ENCODE assay signal across 8 cellular contexts in the genomic region with DNA sequence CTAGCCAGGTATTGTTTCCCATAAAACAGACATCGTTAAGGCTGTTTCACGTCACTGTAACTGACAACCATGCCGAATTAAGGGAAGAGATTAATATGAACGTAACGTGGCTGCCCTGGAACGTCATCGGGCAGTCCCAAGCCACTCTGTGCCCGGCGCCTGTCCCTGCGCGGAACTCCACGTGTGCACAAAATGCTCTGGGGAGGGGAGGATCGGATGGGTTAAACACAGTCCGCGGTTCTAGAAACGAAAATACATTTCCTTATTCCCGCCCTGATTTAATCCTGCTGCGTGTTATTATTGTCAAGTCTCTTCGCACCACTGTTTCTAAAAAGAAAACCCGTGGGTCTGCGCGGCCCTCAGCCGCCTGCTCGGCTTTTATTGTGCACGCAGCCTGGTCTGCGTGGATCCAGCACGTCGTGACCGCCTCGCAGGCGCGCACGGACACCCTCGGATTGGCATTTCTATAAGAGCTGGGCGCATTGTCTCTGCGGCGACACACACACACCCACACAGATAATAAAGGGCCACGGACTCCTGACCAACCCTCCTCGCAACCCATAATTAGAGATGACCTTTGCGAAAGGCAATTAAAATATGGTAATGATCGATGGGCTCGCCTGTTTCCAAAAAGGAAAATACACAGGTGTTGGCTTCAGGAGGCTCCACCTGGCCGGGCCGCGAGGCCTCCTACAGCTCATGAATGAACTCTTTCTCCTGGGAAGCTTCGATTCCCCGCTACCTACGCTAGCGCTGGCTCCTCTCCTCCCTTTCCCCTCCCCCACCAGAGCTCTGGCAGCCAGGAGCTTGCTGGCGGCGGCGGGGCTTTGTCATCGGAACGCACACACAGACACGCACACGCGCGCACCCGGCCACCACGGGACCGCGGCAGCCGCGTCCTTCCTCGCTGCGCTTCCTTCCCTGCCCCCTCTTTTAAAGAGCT.
DNase-seq lines count a peak whose midpoint lies in the region; ATAC-seq lines count a peak whose summit lies in the region.

No MANE protein-coding gene starts in this region.

- H3K4me2 ChIP-seq in skeletal muscle satellite cell (ENCODE audit: low read length): peak overlapping the region; percentile 68

- H3K9me3 ChIP-seq in skeletal muscle satellite cell (replicated peaks; ENCODE audit: low read length): no peaks in the 10 kb centered on the region

- DNase-seq in NCI-H1105 (lab: John Stamatoyannopoulos, UW) (peak; percentile 19), NCI-H1105 treated with DMSO at 0.1 percent for 48 hours (lab: John Stamatoyannopoulos, UW) (no peak), left ventricle myocardium superior (peak; percentile 59), superior temporal gyrus (ENCODE audit: extremely low spot score) (no peak)
- DNase-seq in activated CD4-positive, alpha-beta memory T cell treated with anti-CD3 and anti-CD28 coated beads, Interleukin-2, amount 10 ng/mL, durations not matched to agents 7 days and 5 days: no peak

- H3K27ac Mint-ChIP-seq in activated CD4-positive, alpha-beta memory T cell treated with anti-CD3 and anti-CD28 coated beads, Interleukin-2, amount 10 ng/mL, durations not matched to agents 7 days and 5 days: peak overlapping the region; percentile 71

- POLR2A ChIA-PET in activated CD4-positive, alpha-beta memory T cell treated with anti-CD3 and anti-CD28 coated beads, Interleukin-2, amount 10 ng/mL, durations not matched to agents 7 days and 5 days (lab: Charles Lee): interaction anchor here (0.7 to 16.9 kb wide), 9 partner anchors 9 to 350 kb away, joined by 3 to 387 read pairs (median 7); a partner anchor contains a TSS

- H3K9me3 Mint-ChIP-seq in activated CD4-positive, alpha-beta memory T cell treated with anti-CD3 and anti-CD28 coated beads, Interleukin-2, amount 10 ng/mL, durations not matched to agents 7 days and 5 days: no peaks in the 10 kb centered on the region

- H3K4me3 ChIP-seq in skeletal muscle satellite cell (ENCODE audit: low read length): peak overlapping the region; percentile 45

- no peaks in the 10 kb centered on the region for H3K36me3 ChIP-seq in skeletal muscle satellite cell (ENCODE audit: insufficient read depth, low read length)

- H3K4me1 Mint-ChIP-seq in activated CD4-positive, alpha-beta memory T cell treated with anti-CD3 and anti-CD28 coated beads, Interleukin-2, amount 10 ng/mL, durations not matched to agents 7 days and 5 days: peaks cover 39% of the 10 kb centered on the region

- peaks cover 8% of the 10 kb centered on the region for H3K27me3 ChIP-seq in skeletal muscle satellite cell (ENCODE audit: control insufficient read depth, insufficient read depth, low read length)

- H3K4me1 ChIP-seq in skeletal muscle satellite cell (ENCODE audit: control insufficient read depth, insufficient read depth, low read length): peaks cover 21% of the 10 kb centered on the region

- H3K9ac ChIP-seq in skeletal muscle satellite cell (ENCODE audit: low read depth, low read length): no peak overlapping the region

- H3K4me3 Mint-ChIP-seq in activated CD4-positive, alpha-beta memory T cell treated with anti-CD3 and anti-CD28 coated beads, Interleukin-2, amount 10 ng/mL, durations not matched to agents 7 days and 5 days: peak overlapping the region; percentile 60

- CTCF ChIA-PET in activated CD4-positive, alpha-beta memory T cell treated with anti-CD3 and anti-CD28 coated beads, Interleukin-2, amount 10 ng/mL, durations not matched to agents 7 days and 5 days (lab: Charles Lee): interaction anchor here (0.9 to 4.3 kb wide), 6 partner anchors 9 to 353 kb away, joined by 3 to 19 read pairs (median 4); a partner anchor contains a TSS

- H3K36me3 Mint-ChIP-seq in activated CD4-positive, alpha-beta memory T cell treated with anti-CD3 and anti-CD28 coated beads, Interleukin-2, amount 10 ng/mL, durations not matched to agents 7 days and 5 days (ENCODE audit: low read depth): no peaks in the 10 kb centered on the region

- H3K27me3 Mint-ChIP-seq in activated CD4-positive, alpha-beta memory T cell treated with anti-CD3 and anti-CD28 coated beads, Interleukin-2, amount 10 ng/mL, durations not matched to agents 7 days and 5 days: no peaks in the 10 kb centered on the region

- ATAC-seq in left ventricle myocardium superior (no peak), GM19351 (IDR thresholded peaks at IDR 0.05; ENCODE audit: unreplicated experiment) (no peak), HG02970 (IDR thresholded peaks at IDR 0.05; ENCODE audit: low FRiP score, unreplicated experiment) (no peak)

- intact Hi-C loops in left ventricle myocardium superior (cut with micrococcal nuclease): loop anchor here (5.0 kb wide), 1 partner anchor 80 kb away; no protein-coding TSS in a partner anchor

Comparison
In these comparisons a context has a peak if more than half of its experiments do, and no peak if none do; other contexts are left out.
1. DNase-seq: peak in NCI-H1105 (single experiment) and left ventricle myocardium superior (single experiment); none in NCI-H1105 treated with DMSO at 0.1 percent for 48 hours (single experiment), activated CD4-positive, alpha-beta memory T cell treated with anti-CD3 and anti-CD28 coated beads, Interleukin-2, amount 10 ng/mL, durations not matched to agents 7 days and 5 days (single experiment) and superior temporal gyrus (single experiment).